8 cellular contexts compared by ENCODE assay signal in genomic region chr14:77040309-77040994, GRCh38. TPM values are rescaled to one million over a fixed set of nuclear protein-coding genes. Genes with fewer than 3 reads are reported as not detected.
DNase-seq lines count a peak whose midpoint lies in the region; ATAC-seq and TF ChIP-seq lines count a peak whose summit lies in the region.

No MANE protein-coding gene starts in this region.

- ATAC-seq in CD8-positive, alpha-beta T cell: peak; percentile 77
- peak; percentile 61 for ATAC-seq in GM21390 (IDR thresholded peaks at IDR 0.05; ENCODE audit: unreplicated experiment)

- peak overlapping the region; percentile 47 for H3K4me3 ChIP-seq in CD8-positive, alpha-beta T cell (ENCODE audit: low read depth, low read length)
- peak overlapping the region; percentile 71 for H3K4me3 ChIP-seq in HUES48 (ENCODE audit: low read depth, low read length)

- peaks cover 74% of the 10 kb centered on the region for H3K4me1 ChIP-seq in CD8-positive, alpha-beta T cell (ENCODE audit: insufficient read depth, low read length)
- H3K4me1 ChIP-seq in HUES48 (ENCODE audit: control insufficient read depth, insufficient read depth, low read length): peaks cover 85% of the 10 kb centered on the region

- POLR2A ChIA-PET in CD8-positive, alpha-beta T cell (lab: Charles Lee): interaction anchor here (0.7 to 6.0 kb wide), 9 partner anchors 11 to 165 kb away, joined by 3 to 89 read pairs (median 4); partner anchors contain the start of gene IRF2BPL

- peak overlapping the region; percentile 86 for H3K4me3 Mint-ChIP-seq in CD8-positive, alpha-beta T cell
- H3K4me3 Mint-ChIP-seq in endothelial cell (ENCODE audit: unreplicated experiment): peak overlapping the region; percentile 56
- peak overlapping the region; percentile 45 for H3K4me3 Mint-ChIP-seq in mesothelial cell of epicardium

- H3K9me3 Mint-ChIP-seq in CD8-positive, alpha-beta T cell: no peaks in the 10 kb centered on the region
- H3K9me3 Mint-ChIP-seq in endothelial cell (ENCODE audit: unreplicated experiment) (no peaks in the 10 kb centered on the region), mesothelial cell of epicardium (no peaks in the 10 kb centered on the region)

- peak; percentile 94 to 100 (median 99) for DNase-seq in CD8-positive, alpha-beta T cell
- DNase-seq in NOMO-1 treated with dmso at 0.1 percent for 144 hours (lab: John Stamatoyannopoulos, UW; ENCODE audit: unreplicated experiment) (peak; percentile 95), endothelial cell (ENCODE audit: low spot score) (peak; percentile 75), mesothelial cell of epicardium (ENCODE audit: low spot score in 2 of 2, unreplicated experiment in 2 of 2) (peak; percentile 99 to 100)
- peak; percentile 99 for DNase-seq in activated CD8-positive, alpha-beta memory T cell treated with anti-CD3 and anti-CD28 coated beads, Interleukin-2, amount 50 U/mL, for 1 hour (ENCODE audit: extremely low read depth)
- DNase-seq in stimulated activated CD8-positive, alpha-beta memory T cell treated with anti-CD3 and anti-CD28 coated beads, Interleukin-15, amount 100 ng/mL, for 4 hours (ENCODE audit: low read depth in 2 of 2): peak; percentile 85 to 93

- H3K27me3 ChIP-seq in CD8-positive, alpha-beta T cell (ENCODE audit: insufficient read depth, low read length): no peaks in the 10 kb centered on the region
- H3K27me3 ChIP-seq in HUES48 (ENCODE audit: control insufficient read depth, insufficient read depth, low read length): peaks cover 9% of the 10 kb centered on the region

- intact Hi-C loops in CD8-positive, alpha-beta T cell (cut with DNase I, micrococcal nuclease): loop anchor here (1.0 to 5.0 kb wide), 9 partner anchors 8 to 280 kb away; partner anchors contain the start of genes IRF2BPL (in 2 of the 2), ANGEL1 (in 1 of the 2), CIPC (in 1 of the 2) and GSTZ1 (in 1 of the 2)

- H3K36me3 Mint-ChIP-seq in CD8-positive, alpha-beta T cell: no peaks in the 10 kb centered on the region
- no peaks in the 10 kb centered on the region for H3K36me3 Mint-ChIP-seq in endothelial cell (ENCODE audit: low read depth, unreplicated experiment)
- no peaks in the 10 kb centered on the region for H3K36me3 Mint-ChIP-seq in mesothelial cell of epicardium

- H3K27me3 Mint-ChIP-seq in CD8-positive, alpha-beta T cell (ENCODE audit: low read depth): no peaks in the 10 kb centered on the region
- H3K27me3 Mint-ChIP-seq in endothelial cell (ENCODE audit: unreplicated experiment): peaks cover 13% of the 10 kb centered on the region
- no peaks in the 10 kb centered on the region for H3K27me3 Mint-ChIP-seq in mesothelial cell of epicardium (ENCODE audit: low read depth)

- no peak for TF ChIP-seq CTCF in CD8-positive, alpha-beta T cell (IDR thresholded peaks at IDR 0.05)
- TF ChIP-seq CTCF in endothelial cell (IDR thresholded peaks at IDR 0.05; ENCODE audit: unreplicated experiment) (no peak), mesothelial cell of epicardium (IDR thresholded peaks at IDR 0.05; ENCODE audit: unreplicated experiment) (no peak)

- H3K27ac Mint-ChIP-seq in CD8-positive, alpha-beta T cell: peak overlapping the region; percentile 99
- H3K27ac Mint-ChIP-seq in endothelial cell (ENCODE audit: unreplicated experiment) (peak overlapping the region; percentile 92), mesothelial cell of epicardium (peak overlapping the region; percentile 99)

- H3K9me3 ChIP-seq in CD8-positive, alpha-beta T cell (ENCODE audit: low read length): no peaks in the 10 kb centered on the region
- no peaks in the 10 kb centered on the region for H3K9me3 ChIP-seq in HUES48 (ENCODE audit: control insufficient read depth, insufficient read depth, low read length)

- peaks cover 91% of the 10 kb centered on the region for H3K4me1 Mint-ChIP-seq in CD8-positive, alpha-beta T cell (ENCODE audit: low read depth)
- H3K4me1 Mint-ChIP-seq in endothelial cell (ENCODE audit: unreplicated experiment): peaks cover 71% of the 10 kb centered on the region
- H3K4me1 Mint-ChIP-seq in mesothelial cell of epicardium: peaks cover 90% of the 10 kb centered on the region

- peak overlapping the region; percentile 25; the same call in 1 of the 2 replicates for H3K9ac ChIP-seq in HUES48 (ENCODE audit: low read depth, low read length)

- H3K36me3 ChIP-seq in CD8-positive, alpha-beta T cell (ENCODE audit: insufficient read depth, low read length): no peaks in the 10 kb centered on the region
- H3K36me3 ChIP-seq in HUES48 (ENCODE audit: control insufficient read depth, insufficient read depth, low read length): no peaks in the 10 kb centered on the region

- peak overlapping the region; percentile 90 for H3K27ac ChIP-seq in CD8-positive, alpha-beta T cell (ENCODE audit: low read depth, low read length)
- H3K27ac ChIP-seq in HUES48 (ENCODE audit: low read depth, low read length): peak overlapping the region; percentile 80

- CTCF ChIA-PET in CD8-positive, alpha-beta T cell (lab: Charles Lee): interaction anchor here (1.1 to 7.9 kb wide), 12 partner anchors 8 to 127 kb away, joined by 3 to 62 read pairs (median 6); partner anchors contain the start of gene IRF2BPL

RNA-seq across cellular contexts. Expression of gene IRF2BPL, which starts 11.9 kb away (rescaled TPM):
- 10 to 100 TPM; 53.7 to 53.9 TPM for total RNA-seq in CD8-positive, alpha-beta T cell
- total RNA-seq in endothelial cell (ENCODE audit: unreplicated experiment): 8.6 TPM
- total RNA-seq in mesothelial cell of epicardium: 126 to 131 TPM (median 128 TPM) in 3 replicates

RNA-seq across cellular contexts. Expression of gene CIPC, which starts 57.6 kb away (rescaled TPM):
- total RNA-seq in CD8-positive, alpha-beta T cell: 1 to 10 TPM; 6.0 to 6.3 TPM
- total RNA-seq in endothelial cell (ENCODE audit: unreplicated experiment): 42.4 TPM
- total RNA-seq in mesothelial cell of epicardium: 21.9 to 22.9 TPM (median 22.4 TPM) in 3 replicates

Comparison
In these comparisons a context has a peak if more than half of its experiments do, and no peak if none do; other contexts are left out.
1. Peak in every context shown above with its lines: DNase-seq, ATAC-seq, H3K4me3 ChIP-seq and H3K27ac ChIP-seq.